8 cellular contexts compared by ENCODE assay signal in genomic region chrX:136767104-136767941, GRCh38. TPM values are rescaled to one million over a fixed set of nuclear protein-coding genes. Genes with fewer than 3 reads are reported as not detected.
A peak's percentile ranks its signal among the peaks of the same experiment; 100 is the strongest.
DNase-seq lines count a peak whose midpoint lies in the region; ATAC-seq, FAIRE-seq and TF ChIP-seq lines count a peak whose summit lies in the region.

No MANE protein-coding gene starts in this region.

- H3K27me3 ChIP-seq in HL-60 (ENCODE audit: insufficient read depth, poor library complexity, severe bottlenecking) (no peaks in the 10 kb centered on the region), pancreas (peaks cover 0 to 11% (median 2%) of the 10 kb centered on the region in 4 donors)

- peaks cover 24% of the 10 kb centered on the region for H3K36me3 Mint-ChIP-seq in activated naive CD8-positive, alpha-beta T cell treated with anti-CD3 and anti-CD28 coated beads for 36 hours

- H3K4me1 Mint-ChIP-seq in activated naive CD8-positive, alpha-beta T cell treated with anti-CD3 and anti-CD28 coated beads for 36 hours: peaks cover 43% of the 10 kb centered on the region

- intact Hi-C loops in cardiac septum (cut with DNase I) (loop anchor here (5.0 kb wide), 1 partner anchor 35 kb away; no protein-coding TSS in a partner anchor), pancreas (cut with DNase I) (no loop called here)

- ATAC-seq in GM21381 (IDR thresholded peaks at IDR 0.05; ENCODE audit: unreplicated experiment) (peak; percentile 66), pancreas (peak; percentile 90 to 94 (median 91))

- no peaks in the 10 kb centered on the region for H3K27me3 Mint-ChIP-seq in activated naive CD8-positive, alpha-beta T cell treated with anti-CD3 and anti-CD28 coated beads for 36 hours

- no peaks in the 10 kb centered on the region for H3K9me3 Mint-ChIP-seq in activated naive CD8-positive, alpha-beta T cell treated with anti-CD3 and anti-CD28 coated beads for 36 hours

- peak overlapping the region; percentile 75 for H3K4me3 Mint-ChIP-seq in activated naive CD8-positive, alpha-beta T cell treated with anti-CD3 and anti-CD28 coated beads for 36 hours

- WGBS in pancreas, 2 donors: 1 to 31% methylated on average over 63 to 78 of the region's 78 CpGs

- no peaks in the 10 kb centered on the region for H3K4me1 ChIP-seq in pancreas

- H3K36me3 ChIP-seq in pancreas: no peaks in the 10 kb centered on the region

- H3K4me3 ChIP-seq in HL-60 (replicated peaks; ENCODE audit: insufficient read depth, low read length): peak overlapping the region; percentile 43
- peak overlapping the region; percentile 43 to 59 (median 54) for H3K4me3 ChIP-seq in pancreas

- H3K27ac Mint-ChIP-seq in activated naive CD8-positive, alpha-beta T cell treated with anti-CD3 and anti-CD28 coated beads for 36 hours: peak overlapping the region; percentile 89

- DNase-seq in DMS53 treated with DMSO at 0.1 percent for 48 hours (lab: John Stamatoyannopoulos, UW; ENCODE audit: unreplicated experiment) (peak; percentile 52), HL-60 (ENCODE audit: low read depth in 1 of 2, low spot score in 1 of 2) (peak in 1 of 2 experiments; percentile 71), RPMI8226 (peak; percentile 19), cardiac septum (ENCODE audit: low spot score) (peak; percentile 88), pancreas (peak; percentile 53 to 84 (median 68)), GM19240 (ENCODE audit: insufficient read length, low spot score) (no peak)
- DNase-seq in activated naive CD8-positive, alpha-beta T cell treated with anti-CD3 and anti-CD28 coated beads for 36 hours: peak; percentile 47

- TF ChIP-seq CTCF in HL-60 (IDR thresholded peaks at IDR 0.05; ENCODE audit: insufficient read depth, low read length) (no peak), pancreas (IDR thresholded peaks at IDR 0.05) (peak in 1 of 4 donors; percentile 14)

- FAIRE-seq in pancreas (lab: Jason Lieb, UNC): no peak

- H3K9me3 ChIP-seq in pancreas: no peaks in the 10 kb centered on the region

- H3K27ac ChIP-seq in HL-60 (replicated peaks) (peak overlapping the region; percentile 52), pancreas (peak overlapping the region in 3 of 4 donors; percentile 49 to 72 (median 71))

RNA-seq across cellular contexts. Expression of gene ARHGEF6, which starts 13.4 kb away (rescaled TPM):
- 10 to 100 TPM; 34.4 to 34.5 TPM for total RNA-seq in activated naive CD8-positive, alpha-beta T cell treated with anti-CD3 and anti-CD28 coated beads for 36 hours
- total RNA-seq in cardiac septum: 51.3 TPM
- total RNA-seq in pancreas: 1 to 10 TPM; 1.2 to 6.2 (median 2.7) TPM
- polyA plus RNA-seq in pancreas: 1 to 10 TPM; 1.2 to 1.9 TPM
